In the genomic region with DNA sequence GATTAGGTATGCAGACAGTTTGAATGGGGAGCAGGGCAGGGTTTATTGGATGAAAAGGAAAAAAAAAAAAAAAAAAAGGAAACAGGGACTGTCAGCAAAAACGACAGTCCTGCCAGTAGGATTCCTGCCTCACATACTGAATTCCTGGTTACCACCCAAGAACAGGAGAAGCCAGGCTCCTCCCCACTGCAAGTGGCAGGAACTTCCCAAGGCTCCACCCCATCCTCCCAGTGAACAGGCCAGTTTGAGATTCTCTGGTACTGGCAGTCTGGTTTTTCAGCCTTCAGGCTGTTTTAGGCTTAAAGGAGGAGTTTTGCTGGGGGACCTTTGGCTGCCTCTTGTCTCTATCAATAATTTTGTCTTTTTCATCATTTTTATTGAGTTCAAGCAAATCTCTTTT, we compare ENCODE assay signal across 21 cellular contexts.
"Had no signal": no experiment of that assay in that cellular context is flagged by ENCODE, and none has a peak within 500 bp of the region (broad histone marks: within the 10 kb centered on the region; RNA-seq: fewer than 3 reads in every experiment).

No MANE protein-coding gene starts in this region.

- H3K4me3 Mint-ChIP-seq: activated B cell treated with CpG ODN at 0.5 μM for 24 hours; activated CD4-positive, alpha-beta memory T cell treated with anti-CD3 and anti-CD28 coated beads, Interleukin-2, amount 10 ng/mL, durations not matched to agents 7 days and 5 days; activated naive CD8-positive, alpha-beta T cell treated with anti-CD3 and anti-CD28 coated beads, Interleukin-2, amount 10 ng/mL, durations not matched to agents 7 days and 5 days; activated T-helper 17 cell treated with anti-CD3 and anti-CD28 coated beads, Interleukin-2, amount 50 U/mL, for 72 hours; stimulated activated naive CD8-positive, alpha-beta T cell treated with anti-CD3 and anti-CD28 coated beads, Interleukin-15, Interleukin-2, amounts not matched to agents 100 ng/mL and 50 ng/mL, for 24 hours; T-cell; type B pancreatic cell had no signal

- H3K4me1 ChIP-seq: foreskin keratinocyte, psoas muscle, right lobe of liver, suprapubic skin had no signal

- H3K9me3 ChIP-seq: psoas muscle, right lobe of liver, suprapubic skin had no signal

- H3K27me3 Mint-ChIP-seq: activated B cell treated with CpG ODN at 0.5 μM for 24 hours; activated CD4-positive, alpha-beta memory T cell treated with anti-CD3 and anti-CD28 coated beads, Interleukin-2, amount 10 ng/mL, durations not matched to agents 7 days and 5 days; activated naive CD8-positive, alpha-beta T cell treated with anti-CD3 and anti-CD28 coated beads, Interleukin-2, amount 10 ng/mL, durations not matched to agents 7 days and 5 days; activated T-helper 17 cell treated with anti-CD3 and anti-CD28 coated beads, Interleukin-2, amount 50 U/mL, for 72 hours; stimulated activated naive CD8-positive, alpha-beta T cell treated with anti-CD3 and anti-CD28 coated beads, Interleukin-15, Interleukin-2, amounts not matched to agents 100 ng/mL and 50 ng/mL, for 24 hours; T-cell; type B pancreatic cell had no signal

- H3K27ac ChIP-seq: foreskin keratinocyte, psoas muscle, right lobe of liver, suprapubic skin had no signal

- H3K27ac Mint-ChIP-seq: activated B cell treated with CpG ODN at 0.5 μM for 24 hours; activated CD4-positive, alpha-beta memory T cell treated with anti-CD3 and anti-CD28 coated beads, Interleukin-2, amount 10 ng/mL, durations not matched to agents 7 days and 5 days; activated naive CD8-positive, alpha-beta T cell treated with anti-CD3 and anti-CD28 coated beads, Interleukin-2, amount 10 ng/mL, durations not matched to agents 7 days and 5 days; activated T-helper 17 cell treated with anti-CD3 and anti-CD28 coated beads, Interleukin-2, amount 50 U/mL, for 72 hours; stimulated activated naive CD8-positive, alpha-beta T cell treated with anti-CD3 and anti-CD28 coated beads, Interleukin-15, Interleukin-2, amounts not matched to agents 100 ng/mL and 50 ng/mL, for 24 hours; T-cell; type B pancreatic cell had no signal

- H3K4me1 Mint-ChIP-seq: activated B cell treated with CpG ODN at 0.5 μM for 24 hours; activated CD4-positive, alpha-beta memory T cell treated with anti-CD3 and anti-CD28 coated beads, Interleukin-2, amount 10 ng/mL, durations not matched to agents 7 days and 5 days; activated naive CD8-positive, alpha-beta T cell treated with anti-CD3 and anti-CD28 coated beads, Interleukin-2, amount 10 ng/mL, durations not matched to agents 7 days and 5 days; activated T-helper 17 cell treated with anti-CD3 and anti-CD28 coated beads, Interleukin-2, amount 50 U/mL, for 72 hours; T-cell had no signal

- FAIRE-seq: kidney, small intestine had no signal

- H3K27me3 ChIP-seq: foreskin keratinocyte, hepatocyte, right lobe of liver, suprapubic skin had no signal

- H3K36me3 ChIP-seq: right lobe of liver, suprapubic skin had no signal

- ATAC-seq: activated T-helper 17 cell treated with anti-CD3 and anti-CD28 coated beads, Interleukin-2, amount 50 U/mL, for 72 hours; foreskin keratinocyte; left ventricle myocardium superior; psoas muscle; T-cell had no signal

- H3K36me3 Mint-ChIP-seq: activated naive CD8-positive, alpha-beta T cell treated with anti-CD3 and anti-CD28 coated beads, Interleukin-2, amount 10 ng/mL, durations not matched to agents 7 days and 5 days; T-cell; type B pancreatic cell had no signal

- DNase-seq: activated B cell treated with CpG ODN at 0.5 μM for 24 hours; activated CD4-positive, alpha-beta memory T cell treated with anti-CD3 and anti-CD28 coated beads, Interleukin-2, amount 10 ng/mL, durations not matched to agents 7 days and 5 days; activated CD4-positive, alpha-beta T cell treated with anti-CD3 and anti-CD28 coated beads for 48 hours; activated naive CD4-positive, alpha-beta T cell treated with Interleukin-2 at 50 U/mL for 16 hours; activated naive CD8-positive, alpha-beta T cell treated with anti-CD3 and anti-CD28 coated beads, Interleukin-2, amount 10 ng/mL, durations not matched to agents 7 days and 5 days; activated T-cell treated with anti-CD3 and anti-CD28 coated beads, Interleukin-2, amount 50 U/mL, for 1 hour; amygdala; foreskin keratinocyte; kidney; left ventricle myocardium superior; psoas muscle; right lobe of liver; small intestine; stimulated activated CD4-positive, alpha-beta T cell treated with anti-CD3 and anti-CD28 coated beads, Interleukin-15, amount 100 ng/mL, for 24 hours; stimulated activated CD4-positive, alpha-beta T cell treated with anti-CD3 and anti-CD28 coated beads, Interleukin-2, amount 100 ng/mL, for 48 hours; T-cell had no signal

- H3K9me3 Mint-ChIP-seq: activated CD4-positive, alpha-beta memory T cell treated with anti-CD3 and anti-CD28 coated beads, Interleukin-2, amount 10 ng/mL, durations not matched to agents 7 days and 5 days; activated naive CD8-positive, alpha-beta T cell treated with anti-CD3 and anti-CD28 coated beads, Interleukin-2, amount 10 ng/mL, durations not matched to agents 7 days and 5 days; activated T-helper 17 cell treated with anti-CD3 and anti-CD28 coated beads, Interleukin-2, amount 50 U/mL, for 72 hours; stimulated activated naive CD8-positive, alpha-beta T cell treated with anti-CD3 and anti-CD28 coated beads, Interleukin-15, Interleukin-2, amounts not matched to agents 100 ng/mL and 50 ng/mL, for 24 hours; type B pancreatic cell had no signal

- H3K4me3 ChIP-seq: hepatocyte, psoas muscle, right lobe of liver, suprapubic skin had no signal
